11 cellular contexts compared by ENCODE assay signal in the genomic region with DNA sequence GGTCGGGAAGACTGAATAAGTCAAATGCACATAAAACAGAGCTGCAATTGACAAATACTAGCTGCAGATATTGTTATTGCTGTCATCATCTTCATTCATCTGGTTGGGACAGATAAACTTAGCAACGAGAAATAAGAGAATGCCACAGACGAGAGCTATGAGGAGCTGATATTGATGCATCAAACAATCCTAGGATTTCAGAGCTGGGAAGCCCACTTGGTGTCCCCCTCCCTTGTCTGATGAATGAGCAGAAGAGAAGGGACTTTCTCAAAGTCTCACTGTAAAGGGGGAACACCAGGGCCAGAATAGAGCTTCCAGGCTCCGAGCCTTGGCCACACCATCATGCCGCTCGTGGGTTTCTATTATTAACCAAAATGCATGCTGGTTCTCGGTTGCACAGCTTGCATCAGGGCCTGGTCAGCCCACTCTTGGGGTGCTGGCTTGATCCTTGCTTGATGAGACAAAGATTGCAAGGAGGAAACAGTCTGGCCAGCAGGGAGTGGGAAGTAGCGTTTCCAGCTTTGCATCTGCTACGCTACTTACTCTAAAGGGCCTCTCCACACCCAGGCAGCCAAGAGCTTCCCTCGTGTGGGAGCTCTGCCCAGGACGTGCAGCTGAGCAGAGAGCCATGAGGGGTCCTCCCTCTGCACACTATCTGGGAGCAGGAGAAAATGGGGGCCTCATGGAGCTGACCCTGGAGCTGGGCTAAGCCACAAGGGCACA. TPM values are rescaled to one million over a fixed set of nuclear protein-coding genes. Genes with fewer than 3 reads are reported as not detected.
DNase-seq lines count a peak whose midpoint lies in the region; ATAC-seq, FAIRE-seq and TF ChIP-seq lines count a peak whose summit lies in the region.
"Had no signal": no experiment of that assay in that cellular context is flagged by ENCODE, and none has a peak within 500 bp of the region (broad histone marks: within the 10 kb centered on the region; RNA-seq: fewer than 3 reads in every experiment).

No MANE protein-coding gene starts in this region.

- no peak overlapping the region for H2BK15ac ChIP-seq in H1 (ENCODE audit: low read length)

- H3K79me1 ChIP-seq in H1 (ENCODE audit: low read depth, low read length), result no peaks in the 10 kb centered on the region

- H2BK20ac ChIP-seq in H1 (ENCODE audit: low read length), result no peak overlapping the region

- no peak overlapping the region for H2BK120ac ChIP-seq in H1 (replicated peaks; ENCODE audit: low read depth, low read length)

- H3K79me2 ChIP-seq in GM23248 (ENCODE audit: insufficient read depth) (no peaks in the 10 kb centered on the region), H1 (ENCODE audit: control insufficient read depth in 1 of 2, insufficient read depth in 2 of 2, low read length in 2 of 2) (no peaks in the 10 kb centered on the region)

- H3K18ac ChIP-seq in H1 (ENCODE audit: extremely low read depth, low read length), result no peak overlapping the region

- H2AFZ ChIP-seq in GM23248, result peak overlapping the region; percentile 69
- no peak overlapping the region for H2AFZ ChIP-seq in H1 (ENCODE audit: low read length)

- no peak overlapping the region for H3K4ac ChIP-seq in H1 (replicated peaks; ENCODE audit: insufficient read length, low read depth, low read length)

- no peak for TF ChIP-seq CTCF in H1 (IDR thresholded peaks at IDR 0.05; ENCODE audit: control extremely low read depth in 1 of 3, insufficient read depth in 1 of 3, low read depth in 1 of 3, low read length in 3 of 3)
- no peak for TF ChIP-seq CTCF in left lung (IDR thresholded peaks at IDR 0.05)

- H3K27me3 ChIP-seq in GM23248 (replicated peaks; ENCODE audit: insufficient read depth) (no peaks in the 10 kb centered on the region), H1 (replicated peaks in 1 of 4; ENCODE audit: control insufficient read depth in 3 of 4, extremely low read depth in 1 of 4, insufficient read depth in 3 of 4, low read length in 3 of 4) (no peaks in the 10 kb centered on the region), left lung (no peaks in the 10 kb centered on the region)

- H3K9me3 ChIP-seq in GM23248 (ENCODE audit: low read depth), result no peaks in the 10 kb centered on the region
- no peaks in the 10 kb centered on the region for H3K9me3 ChIP-seq in H1 (ENCODE audit: insufficient read depth in 2 of 2, low read depth in 1 of 2, low read length in 1 of 2)
- no peaks in the 10 kb centered on the region for H3K9me3 ChIP-seq in left lung

- no peak for TF ChIP-seq RAD21 in H1 (IDR thresholded peaks at IDR 0.05 in 1 of 2, conservative IDR thresholded peaks at IDR 0.05 in 1 of 2; ENCODE audit: low read depth in 2 of 2, low read length in 2 of 2)

- H3K4me1 ChIP-seq in GM23248 (ENCODE audit: insufficient read depth) (peaks cover 20% of the 10 kb centered on the region), H1 (replicated peaks in 1 of 4; ENCODE audit: control insufficient read depth in 3 of 4, insufficient read depth in 4 of 4, low read length in 3 of 4) (peaks cover 0 to 7% (median 3%) of the 10 kb centered on the region in 4 experiments; a peak in 5 of 7 replicates), left lung (peaks cover 0 to 5% of the 10 kb centered on the region in 2 donors)

- H3K27ac Mint-ChIP-seq in stimulated activated memory B cell treated with anti-CD40 and anti-IgM and Interleukin-4, amounts not matched to agents 10 μg/mL and 1 μg/mL and 100 μg/mL, for 72 hours, result no peak overlapping the region
- no peak overlapping the region for H3K27ac Mint-ChIP-seq in stimulated activated naive CD8-positive, alpha-beta T cell treated with anti-CD3 and anti-CD28 coated beads, Interleukin-15, amount 100 ng/mL, for 72 hours

- H3K27ac ChIP-seq in GM23248, result peak overlapping the region; percentile 32
- no peak overlapping the region for H3K27ac ChIP-seq in H1 (ENCODE audit: low read depth, low read length)
- peak overlapping the region in 1 of 2 donors; percentile 51 for H3K27ac ChIP-seq in left lung

- peak overlapping the region; percentile 72 for H3K4me2 ChIP-seq in GM23248 (ENCODE audit: unreplicated experiment)
- no peak overlapping the region for H3K4me2 ChIP-seq in H1 (ENCODE audit: insufficient read depth in 1 of 2, low read depth in 2 of 2, low read length in 2 of 2)

- in situ Hi-C loops in GM23248 (cut with MboI), result no loop called here

- peak overlapping the region; percentile 5; the same call in 1 of the 2 replicates for H2BK12ac ChIP-seq in H1 (ENCODE audit: low read depth, low read length)

- WGBS in GM23248 (ENCODE audit: low coverage in 1 of 2, low lambda C conversion rate in 2 of 2, missing lambda C conversion rate in 2 of 2), 2 experiments, result 50 to 55% methylated on average over 11 of the region's 11 CpGs
- 86% methylated on average over 11 of the region's 11 CpGs; no CpG with 5 or more reads in 1 of the 2 experiments for whole genome bisulfite sequencing in H1 (ENCODE audit: extremely low coverage in 1 of 2, insufficient coverage in 1 of 2, insufficient read length in 1 of 2, insufficient replicate concordance in 2 of 2, low coverage in 1 of 2, low lambda C conversion rate in 2 of 2, missing lambda C conversion rate in 1 of 2), 2 experiments

- POLR2A ChIA-PET in H1 (lab: Charles Lee; ENCODE audit: partially characterized antibody), result interaction anchor here (1.0 to 1.2 kb wide), 2 partner anchors 9 to 28 kb away, joined by 4 to 7 read pairs; partner anchors contain the start of gene EMP2

- H4K20me1 ChIP-seq in GM23248 (ENCODE audit: insufficient read depth) (no peaks in the 10 kb centered on the region), H1 (replicated peaks in 1 of 2; ENCODE audit: control insufficient read depth in 1 of 2, insufficient read depth in 2 of 2, low read length in 2 of 2) (no peaks in the 10 kb centered on the region)

- no peak overlapping the region for H3K4me3 Mint-ChIP-seq in stimulated activated memory B cell treated with anti-CD40 and anti-IgM and Interleukin-4, amounts not matched to agents 10 μg/mL and 1 μg/mL and 100 μg/mL, for 72 hours
- H3K4me3 Mint-ChIP-seq in stimulated activated naive CD8-positive, alpha-beta T cell treated with anti-CD3 and anti-CD28 coated beads, Interleukin-15, amount 100 ng/mL, for 72 hours, result no peak overlapping the region

- H3K9ac ChIP-seq in GM23248 (no peak overlapping the region), H1 (replicated peaks in 1 of 4; ENCODE audit: extremely low read depth in 1 of 4, low read depth in 3 of 4, low read length in 3 of 4) (no peak overlapping the region)

- no peak overlapping the region; the same call in 1 of the 2 replicates for H4K8ac ChIP-seq in H1 (ENCODE audit: extremely low read depth, insufficient read depth, low read length)

- peaks cover 23% of the 10 kb centered on the region for H3F3A ChIP-seq in GM23248 (ENCODE audit: insufficient read depth)

- peaks cover 32% of the 10 kb centered on the region for H3K27me3 Mint-ChIP-seq in stimulated activated memory B cell treated with anti-CD40 and anti-IgM and Interleukin-4, amounts not matched to agents 10 μg/mL and 1 μg/mL and 100 μg/mL, for 72 hours
- peaks cover 27% of the 10 kb centered on the region for H3K27me3 Mint-ChIP-seq in stimulated activated naive CD8-positive, alpha-beta T cell treated with anti-CD3 and anti-CD28 coated beads, Interleukin-15, amount 100 ng/mL, for 72 hours

- H4K91ac ChIP-seq in H1 (replicated peaks; ENCODE audit: insufficient read length, low read length), result no peak overlapping the region

- CTCF ChIA-PET in H1 (lab: Charles Lee; ENCODE audit: partially characterized antibody), result interaction anchor here (0.7 to 3.4 kb wide), 10 partner anchors 9 to 91 kb away, joined by 3 to 9 read pairs (median 4); partner anchors contain the start of gene TEKT5

- H2AK5ac ChIP-seq in H1 (ENCODE audit: low read depth, low read length), result no peak overlapping the region

- FAIRE-seq in H1 (lab: Jason Lieb, UNC), result no peak

- intact Hi-C loops in left lung (cut with DNase I), result no loop called here

- no peak overlapping the region for H2BK5ac ChIP-seq in H1 (ENCODE audit: low read depth, low read length)

- H3K9me2 ChIP-seq in GM23248 (ENCODE audit: insufficient read depth), result no peaks in the 10 kb centered on the region

- peak overlapping the region; percentile 36 for H3K4me3 ChIP-seq in GM23248
- no peak overlapping the region for H3K4me3 ChIP-seq in H1 (ENCODE audit: extremely low read depth in 1 of 4, insufficient read depth in 2 of 4, low read depth in 3 of 4, low read length in 4 of 4)
- no peak overlapping the region for H3K4me3 ChIP-seq in left lung
- no peak overlapping the region for H3K4me3 ChIP-seq in skeletal muscle cell (ENCODE audit: low read depth, low read length)

- DNase-seq in GM23248 (peak; percentile 73), H1 (ENCODE audit: low read depth in 1 of 2, low spot score in 2 of 2) (no peak), left lung (no peak), skeletal muscle cell (ENCODE audit: low read depth) (peak; percentile 29), AML-193 (lab: John Stamatoyannopoulos, UW) (no peak)
- no peak for DNase-seq in activated CD4-positive, alpha-beta T cell treated with anti-CD3 and anti-CD28 coated beads, Interleukin-2, amount 50 U/mL, for 4 hours
- no peak for DNase-seq in stimulated activated naive CD8-positive, alpha-beta T cell treated with anti-CD3 and anti-CD28 coated beads, Interleukin-15, amount 100 ng/mL, for 72 hours
- DNase-seq: activated CD4-positive, alpha-beta T cell treated with anti-CD3 and anti-CD28 coated beads, Interleukin-2, amount 50 U/mL, for 48 hours; head of caudate nucleus; NCI-H1105 treated with DMSO at 0.1 percent for 48 hours had no signal

- no peak overlapping the region for H3K14ac ChIP-seq in H1 (ENCODE audit: insufficient read length)

- H3K9me3 Mint-ChIP-seq in stimulated activated memory B cell treated with anti-CD40 and anti-IgM and Interleukin-4, amounts not matched to agents 10 μg/mL and 1 μg/mL and 100 μg/mL, for 72 hours, result no peaks in the 10 kb centered on the region
- H3K9me3 Mint-ChIP-seq in stimulated activated naive CD8-positive, alpha-beta T cell treated with anti-CD3 and anti-CD28 coated beads, Interleukin-15, amount 100 ng/mL, for 72 hours, result no peaks in the 10 kb centered on the region

- no peak overlapping the region for H4K5ac ChIP-seq in H1 (ENCODE audit: insufficient read length, low read depth, low read length)

- H3K4me1 Mint-ChIP-seq in stimulated activated memory B cell treated with anti-CD40 and anti-IgM and Interleukin-4, amounts not matched to agents 10 μg/mL and 1 μg/mL and 100 μg/mL, for 72 hours, result peaks cover 11% of the 10 kb centered on the region
- no peaks in the 10 kb centered on the region for H3K4me1 Mint-ChIP-seq in stimulated activated naive CD8-positive, alpha-beta T cell treated with anti-CD3 and anti-CD28 coated beads, Interleukin-15, amount 100 ng/mL, for 72 hours

- no peaks in the 10 kb centered on the region for H3K36me3 Mint-ChIP-seq in stimulated activated memory B cell treated with anti-CD40 and anti-IgM and Interleukin-4, amounts not matched to agents 10 μg/mL and 1 μg/mL and 100 μg/mL, for 72 hours

- TF ChIP-seq POLR2A in H1 (IDR thresholded peaks at IDR 0.05; ENCODE audit: control extremely low read depth in 1 of 2, low read depth in 2 of 2, low read length in 2 of 2), result no peak

- H3K56ac ChIP-seq in H1 (replicated peaks; ENCODE audit: insufficient read length, low read depth, low read length), result no peak overlapping the region

- no peak for TF ChIP-seq EP300 in H1 (IDR thresholded peaks at IDR 0.05; ENCODE audit: borderline replicate concordance in 1 of 2, low read depth in 2 of 2, low read length in 2 of 2)

- no peak overlapping the region for H3K23ac ChIP-seq in H1 (ENCODE audit: insufficient read length)

- H3K23me2 ChIP-seq in H1 (ENCODE audit: low read depth, low read length), result no peaks in the 10 kb centered on the region

- H3K36me3 ChIP-seq in GM23248 (ENCODE audit: low read depth), result no peaks in the 10 kb centered on the region
- no peaks in the 10 kb centered on the region; a peak in 1 of 8 replicates for H3K36me3 ChIP-seq in H1 (ENCODE audit: control insufficient read depth in 2 of 4, insufficient read depth in 4 of 4, low read length in 3 of 4)
- H3K36me3 ChIP-seq in left lung, result no peaks in the 10 kb centered on the region

- ATAC-seq in left lung, result peak; percentile 95
- ATAC-seq in stimulated activated memory B cell treated with anti-CD40 and anti-IgM and Interleukin-4, amounts not matched to agents 10 μg/mL and 1 μg/mL and 100 μg/mL, for 72 hours, result no peak
- ATAC-seq in stimulated activated naive CD8-positive, alpha-beta T cell treated with anti-CD3 and anti-CD28 coated beads, Interleukin-15, amount 100 ng/mL, for 72 hours, result no peak

RNA-seq across cellular contexts. Expression of gene EMP2, which starts 28.4 kb away (rescaled TPM):
- total RNA-seq in GM23248 (2014; rRNA removed; shearing (Covaris generic)), result 23.0 and 26.0 TPM in 2 replicates
- polyA plus RNA-seq in GM23248 (2016; fragmentation: Nextera tagmentation; extraction: Ambion mirVana), result 65.7 and 73.7 TPM in 2 replicates
- total RNA-seq in H1 (2021; fragmentation: NEBNext Ultra II Directional; extraction: Animal tissue kit (Norgen Biotek cat#: 25700)), result 21.8 and 22.6 TPM in 2 replicates
- polyA plus RNA-seq in H1 (2011; rRNA removed), result 13.5 and 23.3 TPM in 2 replicates
- polyA plus RNA-seq in H1 (2011; cell fraction: cytosol; rRNA removed), result 8.8 TPM
- polyA plus RNA-seq in H1 (2011; cell fraction: nucleus; rRNA removed), result 17.4 TPM
- polyA plus RNA-seq in H1 (2012, experiment 1 of 2), result 18.9 to 24.7 TPM (median 22.2 TPM) in 4 replicates
- 13.7 TPM for polyA plus RNA-seq in H1 (2012, experiment 2 of 2)
- polyA plus RNA-seq in H1 (2013, experiment 1 of 2), result 22.0 TPM
- polyA plus RNA-seq in H1 (2013, experiment 2 of 2), result 23.3 TPM
- polyA minus RNA-seq in H1 (2011; rRNA and poly(A)+ RNA removed), result 36.1 and 42.7 TPM in 2 replicates
- polyA minus RNA-seq in H1 (2011; cell fraction: cytosol; rRNA and poly(A)+ RNA removed), result 13.1 TPM
- 8.5 TPM for polyA minus RNA-seq in H1 (2011; cell fraction: nucleus; rRNA and poly(A)+ RNA removed)
- total RNA-seq in left lung, result 100 to 1,000 TPM; 263 to 487 TPM

Comparison
In these comparisons a context has a peak if more than half of its experiments do, and no peak if none do; other contexts are left out.
1. DNase-seq: peak in GM23248 (single experiment) and skeletal muscle cell (single experiment); none in H1 (0 of 2), left lung (0 of 2), AML-193 (0 of 2), activated CD4-positive, alpha-beta T cell treated with anti-CD3 and anti-CD28 coated beads, Interleukin-2, amount 50 U/mL, for 4 hours (0 of 2) and stimulated activated naive CD8-positive, alpha-beta T cell treated with anti-CD3 and anti-CD28 coated beads, Interleukin-15, amount 100 ng/mL, for 72 hours (0 of 2).